ENCODE assay signal across 8 cellular contexts in the genomic region with DNA sequence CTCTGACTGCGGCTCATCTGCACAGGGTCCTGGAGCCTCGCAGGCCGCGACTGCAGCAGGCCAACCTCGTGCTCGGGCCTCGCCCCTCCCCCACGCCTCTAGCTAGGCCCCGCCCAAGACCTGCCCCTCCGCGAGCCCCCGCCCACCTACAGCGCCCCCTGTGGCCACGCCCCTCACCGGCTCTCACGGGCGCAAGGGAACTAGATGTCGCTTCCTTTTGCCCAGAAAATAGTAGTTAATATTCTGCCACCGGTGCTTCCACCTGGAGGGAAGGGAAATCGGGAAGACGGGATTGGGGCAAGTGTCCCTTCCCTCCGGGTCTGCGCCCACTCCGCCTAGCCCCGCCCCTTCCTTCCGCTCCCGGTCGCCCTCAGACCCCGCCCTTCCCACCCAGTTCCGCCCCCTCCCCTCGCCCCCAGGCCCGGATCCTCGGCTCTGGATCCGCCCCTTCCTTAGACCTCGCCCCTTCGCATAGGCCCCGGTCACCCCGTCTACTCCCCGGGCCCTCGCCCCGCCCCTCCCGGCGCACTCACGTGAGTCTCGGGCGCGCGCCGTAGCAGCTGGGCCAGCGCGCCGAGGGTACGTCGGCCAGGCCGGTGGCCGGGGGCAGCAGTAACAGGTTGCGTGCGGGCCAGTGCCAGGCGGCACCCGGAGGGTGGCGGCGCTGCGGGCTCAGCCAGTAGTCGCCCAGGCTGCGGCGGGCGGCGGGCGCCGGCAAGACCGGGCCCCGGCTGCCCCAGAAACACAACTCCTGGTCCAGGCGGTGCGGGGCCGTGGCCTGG. TPM values are rescaled to one million over a fixed set of nuclear protein-coding genes. Genes with fewer than 3 reads are reported as not detected.
DNase-seq lines count a peak whose midpoint lies in the region; ATAC-seq and TF ChIP-seq lines count a peak whose summit lies in the region.

No MANE protein-coding gene starts in this region.

- H3K9me3 ChIP-seq in right lobe of liver = no peaks in the 10 kb centered on the region

- peak overlapping the region; percentile 79 to 86 for H3K4me3 Mint-ChIP-seq in CD14-positive monocyte

- peak; percentile 83 for ATAC-seq in GM19328 (IDR thresholded peaks at IDR 0.05; ENCODE audit: unreplicated experiment)
- ATAC-seq in HG03520 (IDR thresholded peaks at IDR 0.05; ENCODE audit: unreplicated experiment) = peak; percentile 82
- peak; percentile 88 to 93 (median 90) for ATAC-seq in right lobe of liver

- peak; percentile 91 for TF ChIP-seq POLR2A in right lobe of liver (IDR thresholded peaks at IDR 0.05)

- DNase-seq in CD14-positive monocyte (ENCODE audit: low spot score) (peak; percentile 94), NCI-H526 treated with DMSO at 0.1 percent for 48 hours (lab: John Stamatoyannopoulos, UW) (peak; percentile 89), dermis microvascular lymphatic vessel endothelial cell (ENCODE audit: low read depth in 2 of 2) (peak; percentile 77 to 92), right lobe of liver (peak; percentile 95 to 97 (median 96))
- DNase-seq in activated CD4-positive, alpha-beta T cell treated with anti-CD3 and anti-CD28 coated beads, Interleukin-2, amount 50 U/mL, for 24 hours (ENCODE audit: low read depth in 1 of 2, low spot score in 1 of 2) = peak; percentile 76 to 89
- peak; percentile 91 for DNase-seq in stimulated activated CD4-positive, alpha-beta T cell treated with anti-CD3 and anti-CD28 coated beads, Interleukin-4, amount 100 ng/mL, for 24 hours

- H3K36me3 ChIP-seq in right lobe of liver = no peaks in the 10 kb centered on the region

- intact Hi-C loops in CD14-positive monocyte (cut with micrococcal nuclease) = loop anchor here (1.0 to 5.0 kb wide), 3 partner anchors 12 to 41 kb away; partner anchors contain the start of genes BSDC1 (in 1 of the 2) and MARCKSL1 (in 1 of the 2)
- intact Hi-C loops in right lobe of liver (cut with DNase I) = no loop called here

- peak overlapping the region; percentile 86 to 94 (median 88) for H3K27ac ChIP-seq in right lobe of liver

- peaks cover 8 to 26% of the 10 kb centered on the region in 2 donors for H3K36me3 Mint-ChIP-seq in CD14-positive monocyte

- 1% methylated on average over 11 of the region's 75 CpGs for WGBS in right lobe of liver (ENCODE audit: insufficient coverage, low coverage, low lambda C conversion rate, missing lambda C conversion rate)

- TF ChIP-seq CTCF in CD14-positive monocyte (IDR thresholded peaks at IDR 0.05) (peak; percentile 76), right lobe of liver (IDR thresholded peaks at IDR 0.05) (peak; percentile 51 to 59 (median 56))

- H3K4me1 ChIP-seq in right lobe of liver = peaks cover 0 to 14% (median 4%) of the 10 kb centered on the region in 4 donors

- peaks cover 2 to 9% (median 4%) of the 10 kb centered on the region in 7 donors for H3K9me3 Mint-ChIP-seq in CD14-positive monocyte

- H3K27me3 ChIP-seq in right lobe of liver = no peaks in the 10 kb centered on the region

- H3K4me3 ChIP-seq in right lobe of liver = peak overlapping the region; percentile 74 to 93 (median 75)

- H3K27me3 Mint-ChIP-seq in CD14-positive monocyte (ENCODE audit: low read depth in 3 of 3) = peaks cover 32 to 34% (median 34%) of the 10 kb centered on the region in 3 donors

- peaks cover 62% of the 10 kb centered on the region for H3K4me1 Mint-ChIP-seq in CD14-positive monocyte

- peak overlapping the region; percentile 61 to 97 (median 91) for H3K27ac Mint-ChIP-seq in CD14-positive monocyte

RNA-seq across cellular contexts. Expression of gene FAM229A, which starts 11.0 kb away (rescaled TPM):
- polyA plus RNA-seq in CD14-positive monocyte = not detected
- total RNA-seq in dermis microvascular lymphatic vessel endothelial cell = 0.64 and 1.4 TPM in 2 replicates
- total RNA-seq in right lobe of liver = 1 to 10 TPM; 1.3 to 7.8 (median 5.3) TPM

RNA-seq across cellular contexts. Expression of gene TSSK3, which starts 11.1 kb away (rescaled TPM):
- 1 to 10 TPM in 1 of 2 donors, under 1 TPM in 1; 0.35 to 1.1 TPM for polyA plus RNA-seq in CD14-positive monocyte
- total RNA-seq in dermis microvascular lymphatic vessel endothelial cell = 0.13 and 0.26 TPM in 2 replicates
- 1 to 10 TPM in 2 of 6 experiments, under 1 TPM in 4; 0.49 to 1.6 (median 0.85) TPM for total RNA-seq in right lobe of liver

RNA-seq across cellular contexts. Expression of gene MARCKSL1, which starts 15.2 kb away (rescaled TPM):
- polyA plus RNA-seq in CD14-positive monocyte = 10 to 100 TPM; 13.9 to 40.3 TPM
- total RNA-seq in dermis microvascular lymphatic vessel endothelial cell (94.7 and 217 TPM in 2 replicates), right lobe of liver (10 to 100 TPM in 5 of 6 experiments, 1 to 10 TPM in 1; 10.0 to 24.4 (median 14.2) TPM)

RNA-seq across cellular contexts. Expression of gene BSDC1, which starts 43.0 kb away (rescaled TPM):
- polyA plus RNA-seq in CD14-positive monocyte = 10 to 100 TPM; 19.0 to 23.7 TPM
- total RNA-seq in dermis microvascular lymphatic vessel endothelial cell (35.0 and 46.5 TPM in 2 replicates), right lobe of liver (10 to 100 TPM; 44.5 to 73.1 (median 62.1) TPM)

RNA-seq across cellular contexts. Expression of gene HDAC1, which starts 59.4 kb away (rescaled TPM):
- polyA plus RNA-seq in CD14-positive monocyte = 10 to 100 TPM; 73.8 to 88.7 TPM
- total RNA-seq in dermis microvascular lymphatic vessel endothelial cell (116 and 147 TPM in 2 replicates), right lobe of liver (10 to 100 TPM; 24.0 to 40.6 (median 32.4) TPM)

Comparison
In these comparisons a context has a peak if more than half of its experiments do, and no peak if none do; other contexts are left out.
1. Peak in every context shown above with its lines: DNase-seq, ATAC-seq, H3K4me3 ChIP-seq and H3K27ac ChIP-seq.
2. intact Hi-C loops: an anchor here in CD14-positive monocyte (1.0 to 5.0 kb wide); none called in right lobe of liver.